ENCODE assay signal across 2 cellular contexts in the genomic region with DNA sequence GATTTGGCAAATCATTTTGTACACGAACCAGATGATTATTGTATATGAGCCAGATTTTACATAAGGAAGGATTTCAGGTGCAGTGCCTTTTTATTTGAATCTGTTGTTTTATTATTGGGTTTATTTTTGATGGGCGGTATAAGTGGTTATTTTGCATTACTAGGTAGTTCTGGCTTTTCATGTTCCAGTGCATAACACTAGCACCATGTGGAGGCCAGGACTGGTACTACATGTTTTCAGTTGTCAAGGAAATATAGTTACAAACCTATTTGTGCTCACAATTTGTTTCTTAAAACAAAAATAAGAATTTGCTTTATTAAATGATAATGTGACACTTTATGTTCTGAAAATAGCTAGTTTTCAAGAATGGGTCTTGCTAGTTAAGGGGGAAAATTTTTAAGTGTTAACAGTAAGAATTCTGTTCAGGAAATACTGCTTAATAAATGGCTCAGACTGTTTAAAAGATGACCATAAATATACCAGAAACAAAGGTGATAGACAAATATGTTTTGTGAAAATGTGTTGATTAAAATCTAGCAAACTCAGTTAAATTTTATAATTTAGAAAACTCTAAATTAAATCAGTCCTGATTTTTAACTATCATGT.
A peak's percentile ranks its signal among the peaks of the same experiment; 100 is the strongest.
TF ChIP-seq lines count a peak whose summit lies in the region.

No MANE protein-coding gene starts in this region.

TF ChIP-seq in GM12878, 131 proteins besides CTCF, POLR2A, EP300 and RAD21:
- TF ChIP-seq, protein P1, sequence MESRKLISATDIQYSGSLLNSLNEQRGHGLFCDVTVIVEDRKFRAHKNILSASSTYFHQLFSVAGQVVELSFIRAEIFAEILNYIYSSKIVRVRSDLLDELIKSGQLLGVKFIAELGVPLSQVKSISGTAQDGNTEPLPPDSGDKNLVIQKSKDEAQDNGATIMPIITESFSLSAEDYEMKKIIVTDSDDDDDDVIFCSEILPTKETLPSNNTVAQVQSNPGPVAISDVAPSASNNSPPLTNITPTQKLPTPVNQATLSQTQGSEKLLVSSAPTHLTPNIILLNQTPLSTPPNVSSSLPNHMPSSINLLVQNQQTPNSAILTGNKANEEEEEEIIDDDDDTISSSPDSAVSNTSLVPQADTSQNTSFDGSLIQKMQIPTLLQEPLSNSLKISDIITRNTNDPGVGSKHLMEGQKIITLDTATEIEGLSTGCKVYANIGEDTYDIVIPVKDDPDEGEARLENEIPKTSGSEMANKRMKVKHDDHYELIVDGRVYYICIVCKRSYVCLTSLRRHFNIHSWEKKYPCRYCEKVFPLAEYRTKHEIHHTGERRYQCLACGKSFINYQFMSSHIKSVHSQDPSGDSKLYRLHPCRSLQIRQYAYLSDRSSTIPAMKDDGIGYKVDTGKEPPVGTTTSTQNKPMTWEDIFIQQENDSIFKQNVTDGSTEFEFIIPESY (IDR thresholded peaks at IDR 0.05) = no peak
- TF ChIP-seq ZBTB40 (IDR thresholded peaks at IDR 0.05; ENCODE audit: borderline replicate concordance) (no peak), SMC3 (IDR thresholded peaks at IDR 0.05; ENCODE audit: borderline replicate concordance, low read length) (peak; percentile 84; the same call in 1 of the 2 replicates)
TF ChIP-seq in GM12878: peak in this region for 1.

TF ChIP-seq in HepG2, 621 proteins besides CTCF, POLR2A, EP300 and RAD21:
- no peak for TF ChIP-seq GATAD2A (CRISPR knock-in tag; IDR thresholded peaks at IDR 0.05)
- TF ChIP-seq STAG1 (CRISPR knock-in tag; IDR thresholded peaks at IDR 0.05) = peak; percentile 77
- peak; percentile 45; the same call in 1 of the 2 replicates for TF ChIP-seq SMC3 (IDR thresholded peaks at IDR 0.05; ENCODE audit: low read length)
